29 cellular contexts compared by ENCODE assay signal in the genomic region with DNA sequence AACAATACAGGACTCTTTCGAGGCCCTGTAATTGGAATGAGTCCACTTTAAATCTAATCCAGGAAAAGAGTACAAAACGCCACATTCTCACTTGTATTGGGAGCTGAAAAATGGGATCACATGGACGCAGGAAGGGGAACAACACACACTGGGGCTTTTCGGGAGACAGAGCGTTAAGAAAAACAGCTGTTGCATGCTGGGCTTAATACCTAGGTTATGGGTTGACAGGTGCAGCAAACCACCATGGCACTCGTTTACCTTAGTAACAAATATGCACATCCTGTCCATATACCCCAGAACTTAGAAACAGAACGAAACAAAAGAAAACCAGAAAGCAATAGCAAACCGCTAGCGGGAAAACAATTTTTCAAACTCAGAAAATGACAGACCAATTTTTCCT.
DNase-seq lines count a peak whose midpoint lies in the region; ATAC-seq, FAIRE-seq and TF ChIP-seq lines count a peak whose summit lies in the region.
"Had no signal": no experiment of that assay in that cellular context is flagged by ENCODE, and none has a peak within 500 bp of the region (broad histone marks: within the 10 kb centered on the region; RNA-seq: fewer than 3 reads in every experiment).

No MANE protein-coding gene starts in this region.

- H3K9me1 ChIP-seq in K562 (ENCODE audit: control insufficient read depth, insufficient read depth, low read length) = no peaks in the 10 kb centered on the region

- H2AFZ ChIP-seq in K562 (ENCODE audit: low read depth, low read length) = no peak overlapping the region

- TF ChIP-seq EP300 in K562 (IDR thresholded peaks at IDR 0.05; ENCODE audit: low read length) = no peak

- DNase-seq in ELF-1 (ENCODE audit: low read depth, low spot score) (peak; percentile 89), NCI-H1694 treated with DMSO at 0.1 percent for 48 hours (lab: John Stamatoyannopoulos, UW) (peak; percentile 62), K562 (ENCODE audit: extremely low read depth in 1 of 4, low spot score in 3 of 4) (peak in 1 of 4 experiments; percentile 80), kidney tubule cell (ENCODE audit: low spot score) (peak; percentile 44), Right ventricle myocardium superior (no peak), caudate nucleus (lab: John Stamatoyannopoulos, UW) (no peak)
- DNase-seq: activated CD4-positive, alpha-beta T cell treated with anti-CD3 and anti-CD28 coated beads for 36 hours; activated effector memory CD4-positive, alpha-beta T cell treated with Interleukin-2 at 50 U/mL for 16 hours; activated T-cell treated with anti-CD3 and anti-CD28 coated beads for 4 hours; DMS153; effector CD8-positive, alpha-beta T cell; erythroblast; H9; kidney; NCI-H187; NCI-H2171 treated with DMSO at 0.1 percent for 48 hours; NCI-H526; NK-92 treated with Interleukin-12 subunit alpha and Interleukin-12 subunit beta, amount 100 ng/mL, for 24 hours; right cardiac atrium; spleen; stimulated activated CD4-positive, alpha-beta T cell treated with anti-CD3 and anti-CD28 coated beads, Interleukin-2, amount 100 ng/mL, for 24 hours; stimulated activated CD8-positive, alpha-beta memory T cell treated with anti-CD3 and anti-CD28 coated beads, Interleukin-4, amount 100 ng/mL, for 48 hours; stomach; T-helper 9 cell; thyroid gland had no signal

- no peak for FAIRE-seq in K562 (lab: Jason Lieb, UNC)
- FAIRE-seq: kidney had no signal

- no peaks in the 10 kb centered on the region; the same call in 1 of the 2 replicates for H3K9me3 ChIP-seq in K562 (replicated peaks; ENCODE audit: control insufficient read depth, insufficient read depth, low read depth, low read length)
- H3K9me3 ChIP-seq: thyroid gland had no signal

- H3K27ac ChIP-seq in K562 (ENCODE audit: extremely low read depth, low read depth, low read length) (no peak overlapping the region), caudate nucleus (ENCODE audit: low read depth, low read length) (no peak overlapping the region)
- H3K27ac ChIP-seq: BLaER1 treated with 17β-estradiol and CSF1 and Interleukin-3, amounts not matched to agents 10 nM and 100 nM; cardiac muscle cell; coronary artery; spleen; stomach; thyroid gland had no signal

- no peaks in the 10 kb centered on the region for H3K4me1 ChIP-seq in K562 (replicated peaks in 1 of 2; ENCODE audit: control insufficient read depth in 2 of 2, insufficient read depth in 2 of 2, low read length in 2 of 2)
- H3K4me1 ChIP-seq: BLaER1 treated with 17β-estradiol and CSF1 and Interleukin-3, amounts not matched to agents 10 nM and 100 nM; spleen; stomach; thyroid gland had no signal

- no peaks in the 10 kb centered on the region for H3K79me2 ChIP-seq in K562 (ENCODE audit: control insufficient read depth, insufficient read depth, low read length)

- in situ Hi-C loops in K562 (cut with MboI) = no loop called here

- no TSS peak for BruUV-seq in K562 (replicated peaks; lab: Mats Ljungman, UMichigan)

- no peak for ATAC-seq in K562
- no peak for ATAC-seq in Right ventricle myocardium superior (ENCODE audit: poor library complexity)
- no peak for ATAC-seq in HG02973 (IDR thresholded peaks at IDR 0.05; ENCODE audit: unreplicated experiment)
- ATAC-seq: activated CD4-positive, alpha-beta T cell treated with anti-CD3 and anti-CD28 coated beads for 36 hours had no signal

- intact Hi-C loops in K562 (cut with micrococcal nuclease) (no loop called here), Right ventricle myocardium superior (cut with DNase I) (no loop called here)

- TF ChIP-seq RAD21 in K562 (CRISPR knock-in tag; conservative IDR thresholded peaks at IDR 0.05 in 1 of 2, IDR thresholded peaks at IDR 0.05 in 1 of 2) = no peak

- H4K20me1 ChIP-seq in K562 (replicated peaks; ENCODE audit: control insufficient read depth, insufficient read depth, low read length) = no peaks in the 10 kb centered on the region
- H4K20me1 ChIP-seq: BLaER1 treated with 17β-estradiol and CSF1 and Interleukin-3, amounts not matched to agents 10 nM and 100 nM had no signal

- WGBS in K562 (ENCODE audit: insufficient coverage, low coverage, missing lambda C conversion rate) = 1% methylated on average over 8 of the region's 9 CpGs

- POLR2A ChIA-PET in K562 (lab: Yijun Ruan, JAX) = no interaction called here

- no peak for TF ChIP-seq POLR2A in K562 (conservative IDR thresholded peaks at IDR 0.05)

- CTCF ChIA-PET in K562 (lab: Yijun Ruan, JAX; ENCODE audit: low intra/inter-chr PET ratio) = no interaction called here

- no peak for TF ChIP-seq CTCF in K562 (IDR thresholded peaks at IDR 0.05 in 2 of 3, conservative IDR thresholded peaks at IDR 0.05 in 1 of 3; ENCODE audit: insufficient read depth in 2 of 3, low read depth in 1 of 3, low read length in 3 of 3)

- H3K9ac ChIP-seq in K562 (ENCODE audit: insufficient read depth in 1 of 2, low read depth in 2 of 2, low read length in 2 of 2) = no peak overlapping the region
- H3K9ac ChIP-seq: BLaER1 treated with 17β-estradiol and CSF1 and Interleukin-3, amounts not matched to agents 10 nM and 100 nM had no signal

- H3K4me2 ChIP-seq in K562 (ENCODE audit: insufficient read depth, low read length) = no peak overlapping the region
- H3K4me2 ChIP-seq: BLaER1 treated with 17β-estradiol and CSF1 and Interleukin-3, amounts not matched to agents 10 nM and 100 nM had no signal

- H3K36me3 ChIP-seq in K562 (ENCODE audit: control insufficient read depth, insufficient read depth, low read length) = no peaks in the 10 kb centered on the region
- H3K36me3 ChIP-seq: BLaER1 treated with 17β-estradiol and CSF1 and Interleukin-3, amounts not matched to agents 10 nM and 100 nM; cardiac muscle cell; spleen; stomach; thyroid gland had no signal

- no peaks in the 10 kb centered on the region for H3K27me3 ChIP-seq in K562 (ENCODE audit: control insufficient read depth in 2 of 2, insufficient read depth in 2 of 2, low read length in 2 of 2)
- H3K27me3 ChIP-seq: BLaER1 treated with 17β-estradiol and CSF1 and Interleukin-3, amounts not matched to agents 10 nM and 100 nM; cardiac muscle cell; thyroid gland had no signal

- H3K4me3 ChIP-seq in K562 = no peak overlapping the region
- H3K4me3 ChIP-seq: BLaER1 treated with 17β-estradiol and CSF1 and Interleukin-3, amounts not matched to agents 10 nM and 100 nM; cardiac muscle cell; coronary artery; spleen; stomach; thyroid gland had no signal

TF ChIP-seq in K562, 482 proteins besides CTCF, POLR2A, EP300 and RAD21 (continues in another document):
- TF ChIP-seq KLF10 (CRISPR knock-in tag; IDR thresholded peaks at IDR 0.05) (no peak), ZKSCAN1 (IDR thresholded peaks at IDR 0.05; ENCODE audit: low read depth, low read length) (peak; percentile 58; the same call in 1 of the 2 replicates), UBTF (IDR thresholded peaks at IDR 0.05; ENCODE audit: borderline replicate concordance in 1 of 2, low read depth in 2 of 2, low read length in 2 of 2) (peak; percentile 85 to 96), DEAF1 (CRISPR knock-in tag; IDR thresholded peaks at IDR 0.05) (no peak)

Comparison
In these comparisons a context has a peak if more than half of its experiments do, and no peak if none do; other contexts are left out.
1. DNase-seq: peak in ELF-1 (single experiment), NCI-H1694 treated with DMSO at 0.1 percent for 48 hours (single experiment) and kidney tubule cell (single experiment); none in Right ventricle myocardium superior (single experiment) and caudate nucleus (0 of 61).